Comparison of ENCODE assay signal across 8 cellular contexts in genomic region chr9:131349881-131350563, GRCh38. TPM values are rescaled to one million over a fixed set of nuclear protein-coding genes. Genes with fewer than 3 reads are reported as not detected.
DNase-seq lines count a peak whose midpoint lies in the region; ATAC-seq and TF ChIP-seq lines count a peak whose summit lies in the region.

No MANE protein-coding gene starts in this region.

- H3K36me3 Mint-ChIP-seq in naive B cell, result no peaks in the 10 kb centered on the region

- H3K4me1 Mint-ChIP-seq in naive B cell, result peaks cover 9 to 11% (median 11%) of the 10 kb centered on the region in 3 donors

- peak; percentile 94 for TF ChIP-seq CTCF in LNCaP clone FGC (IDR thresholded peaks at IDR 0.05; ENCODE audit: control insufficient read depth, extremely low read depth, insufficient read depth)

- H3K27me3 Mint-ChIP-seq in naive B cell, result peaks cover 0 to 6% (median 4%) of the 10 kb centered on the region in 3 donors

- H3K9me3 Mint-ChIP-seq in naive B cell, result no peaks in the 10 kb centered on the region

- ATAC-seq in naive B cell (ENCODE audit: low read depth in 2 of 2), result peak; percentile 97 to 99
- no peak for ATAC-seq in HG03159 (IDR thresholded peaks at IDR 0.05; ENCODE audit: unreplicated experiment)

- peak overlapping the region in 1 of 6 donors; percentile 85 for H3K27ac Mint-ChIP-seq in naive B cell

- H3K4me3 ChIP-seq in LNCaP clone FGC (ENCODE audit: low read depth, low read length), result peak overlapping the region; percentile 33; the same call in 1 of the 2 replicates

- H3K4me3 Mint-ChIP-seq in naive B cell, result peak overlapping the region in 5 of 8 donors; percentile 12 to 81 (median 30)

- DNase-seq in ELF-1 (ENCODE audit: low read depth, low spot score), result peak; percentile 95
- DNase-seq in LNCaP clone FGC (ENCODE audit: low read depth), result peak; percentile 62
- DNase-seq in RKO (ENCODE audit: low spot score), result peak; percentile 93
- DNase-seq in activated T-cell treated with anti-CD3 and anti-CD28 coated beads, Interleukin-2, amount 50 U/mL, for 48 hours, result peak; percentile 89 to 93
- peak; percentile 75 for DNase-seq in fibroblast of gingiva (ENCODE audit: low read depth)
- DNase-seq in naive B cell, result peak; percentile 77
- DNase-seq in stimulated activated CD8-positive, alpha-beta memory T cell treated with anti-CD3 and anti-CD28 coated beads, Interleukin-7, amount 100 ng/mL, for 48 hours (ENCODE audit: extremely low read depth in 1 of 2, low read depth in 1 of 2), result peak; percentile 67 to 79

RNA-seq across cellular contexts. Expression of gene PRRC2B, which starts 43.9 kb away (rescaled TPM):
- polyA plus RNA-seq in naive B cell (ENCODE audit: low read depth in 6 of 6), result 10 to 100 TPM in 5 of 6 donors, 1 to 10 TPM in 1; 6.9 to 52.8 (median 15.4) TPM
